8 cellular contexts compared by ENCODE assay signal in genomic region chr5:104755806-104756205, GRCh38.
"Had no signal": no experiment of that assay in that cellular context is flagged by ENCODE, and none has a peak within 500 bp of the region (broad histone marks: within the 10 kb centered on the region; RNA-seq: fewer than 3 reads in every experiment).

No MANE protein-coding gene starts in this region.

- H3K4me2 ChIP-seq: KMS-11 had no signal

- ATAC-seq: HepG2 had no signal

- H3K4me3 Mint-ChIP-seq: IgD-negative memory B cell had no signal

- H3K9ac ChIP-seq: KMS-11 had no signal

- H3K4me1 Mint-ChIP-seq: IgD-negative memory B cell had no signal

- DNase-seq: IMR-90, KBM-7, KG1 had no signal

- H3K27ac Mint-ChIP-seq: IgD-negative memory B cell had no signal

- FAIRE-seq: HepG2, HTR-8/SVneo had no signal

- H3K36me3 Mint-ChIP-seq: IgD-negative memory B cell had no signal

- H3K27ac ChIP-seq: HL-60, KMS-11 had no signal
